Comparison of ENCODE assay signal across 8 cellular contexts in genomic region chr9:125758986-125759811, GRCh38. TPM values are rescaled to one million over a fixed set of nuclear protein-coding genes. Genes with fewer than 3 reads are reported as not detected.
DNase-seq lines count a peak whose midpoint lies in the region; ATAC-seq and TF ChIP-seq lines count a peak whose summit lies in the region.

No MANE protein-coding gene starts in this region.

- ATAC-seq in left colon (peak; percentile 25), GM19023 (IDR thresholded peaks at IDR 0.05; ENCODE audit: unreplicated experiment) (no peak)

- DNase-seq in DMS153 treated with DMSO at 0.1 percent for 48 hours (lab: John Stamatoyannopoulos, UW; ENCODE audit: unreplicated experiment) (peak; percentile 51), KG1 (lab: John Stamatoyannopoulos, UW) (peak; percentile 78), left colon (peak in 1 of 2 donors; percentile 11), vagina (ENCODE audit: extremely low spot score in 2 of 2) (no peak), NK-92 (lab: John Stamatoyannopoulos, UW; ENCODE audit: unreplicated experiment) (no peak)
- DNase-seq in activated naive CD8-positive, alpha-beta T cell treated with anti-CD3 and anti-CD28 coated beads for 36 hours, result no peak
- DNase-seq in effector memory CD4-positive, alpha-beta T cell, result no peak

- H3K4me3 ChIP-seq in vagina, result peak overlapping the region; percentile 6 to 22
- no peak overlapping the region for H3K4me3 ChIP-seq in effector memory CD4-positive, alpha-beta T cell (ENCODE audit: insufficient read depth, low read depth, low read length, poor library complexity, severe bottlenecking)

- no peaks in the 10 kb centered on the region for H3K27me3 ChIP-seq in vagina
- no peaks in the 10 kb centered on the region for H3K27me3 ChIP-seq in effector memory CD4-positive, alpha-beta T cell (replicated peaks; ENCODE audit: control insufficient read depth, insufficient read depth, low read length, poor library complexity, severe bottlenecking)

- H3K4me1 Mint-ChIP-seq in activated naive CD8-positive, alpha-beta T cell treated with anti-CD3 and anti-CD28 coated beads for 36 hours, result peaks cover 30% of the 10 kb centered on the region

- no peak overlapping the region for H3K27ac Mint-ChIP-seq in activated naive CD8-positive, alpha-beta T cell treated with anti-CD3 and anti-CD28 coated beads for 36 hours

- peak overlapping the region; percentile 55 for H3K4me3 Mint-ChIP-seq in activated naive CD8-positive, alpha-beta T cell treated with anti-CD3 and anti-CD28 coated beads for 36 hours

- H3K36me3 Mint-ChIP-seq in activated naive CD8-positive, alpha-beta T cell treated with anti-CD3 and anti-CD28 coated beads for 36 hours, result peaks cover 4% of the 10 kb centered on the region

- no peaks in the 10 kb centered on the region for H3K9me3 ChIP-seq in vagina
- H3K9me3 ChIP-seq in effector memory CD4-positive, alpha-beta T cell (ENCODE audit: control insufficient read depth, low read length), result no peaks in the 10 kb centered on the region

- intact Hi-C loops in left colon (cut with DNase I, micrococcal nuclease), result no loop called here
- intact Hi-C loops in vagina (cut with DNase I), result no loop called here

- H3K9me3 Mint-ChIP-seq in activated naive CD8-positive, alpha-beta T cell treated with anti-CD3 and anti-CD28 coated beads for 36 hours, result no peaks in the 10 kb centered on the region

- H3K4me1 ChIP-seq in vagina, result peaks cover 67% of the 10 kb centered on the region
- H3K4me1 ChIP-seq in effector memory CD4-positive, alpha-beta T cell (ENCODE audit: control insufficient read depth, insufficient read depth, low read length, poor library complexity, severe bottlenecking), result no peaks in the 10 kb centered on the region

- no peak for TF ChIP-seq POLR2A in vagina (IDR thresholded peaks at IDR 0.05)

- no peaks in the 10 kb centered on the region for H3K27me3 Mint-ChIP-seq in activated naive CD8-positive, alpha-beta T cell treated with anti-CD3 and anti-CD28 coated beads for 36 hours

- H3K27ac ChIP-seq in vagina, result peak overlapping the region; percentile 7
- no peak overlapping the region for H3K27ac ChIP-seq in effector memory CD4-positive, alpha-beta T cell (ENCODE audit: insufficient read depth, low read length, poor library complexity, severe bottlenecking)

- no peak for TF ChIP-seq CTCF in vagina (IDR thresholded peaks at IDR 0.05)

- H3K36me3 ChIP-seq in vagina, result no peaks in the 10 kb centered on the region
- no peaks in the 10 kb centered on the region for H3K36me3 ChIP-seq in effector memory CD4-positive, alpha-beta T cell (ENCODE audit: control insufficient read depth, insufficient read depth, low read length)

RNA-seq across cellular contexts. Expression of gene PBX3, which starts 12.0 kb away (rescaled TPM):
- total RNA-seq in activated naive CD8-positive, alpha-beta T cell treated with anti-CD3 and anti-CD28 coated beads for 36 hours, result 10 to 100 TPM; 14.6 to 14.9 TPM
- 10 to 100 TPM in 1 of 2 donors, 1 to 10 TPM in 1; 8.9 to 13.2 TPM for total RNA-seq in left colon
- 82.3 TPM for total RNA-seq in vagina

RNA-seq across cellular contexts. Expression of gene MAPKAP1, which starts 52.2 kb away (rescaled TPM):
- 10 to 100 TPM; 91.8 to 92.2 TPM for total RNA-seq in activated naive CD8-positive, alpha-beta T cell treated with anti-CD3 and anti-CD28 coated beads for 36 hours
- total RNA-seq in left colon (10 to 100 TPM; 56.5 to 63.8 TPM), vagina (70.7 TPM)

Comparison
In these comparisons a context has a peak if more than half of its experiments do, and no peak if none do; other contexts are left out.
1. DNase-seq: peak in DMS153 treated with DMSO at 0.1 percent for 48 hours (single experiment) and KG1 (single experiment); none in activated naive CD8-positive, alpha-beta T cell treated with anti-CD3 and anti-CD28 coated beads for 36 hours (single experiment), vagina (0 of 2), NK-92 (single experiment) and effector memory CD4-positive, alpha-beta T cell (0 of 3).